10 cellular contexts compared by ENCODE assay signal in the genomic region with DNA sequence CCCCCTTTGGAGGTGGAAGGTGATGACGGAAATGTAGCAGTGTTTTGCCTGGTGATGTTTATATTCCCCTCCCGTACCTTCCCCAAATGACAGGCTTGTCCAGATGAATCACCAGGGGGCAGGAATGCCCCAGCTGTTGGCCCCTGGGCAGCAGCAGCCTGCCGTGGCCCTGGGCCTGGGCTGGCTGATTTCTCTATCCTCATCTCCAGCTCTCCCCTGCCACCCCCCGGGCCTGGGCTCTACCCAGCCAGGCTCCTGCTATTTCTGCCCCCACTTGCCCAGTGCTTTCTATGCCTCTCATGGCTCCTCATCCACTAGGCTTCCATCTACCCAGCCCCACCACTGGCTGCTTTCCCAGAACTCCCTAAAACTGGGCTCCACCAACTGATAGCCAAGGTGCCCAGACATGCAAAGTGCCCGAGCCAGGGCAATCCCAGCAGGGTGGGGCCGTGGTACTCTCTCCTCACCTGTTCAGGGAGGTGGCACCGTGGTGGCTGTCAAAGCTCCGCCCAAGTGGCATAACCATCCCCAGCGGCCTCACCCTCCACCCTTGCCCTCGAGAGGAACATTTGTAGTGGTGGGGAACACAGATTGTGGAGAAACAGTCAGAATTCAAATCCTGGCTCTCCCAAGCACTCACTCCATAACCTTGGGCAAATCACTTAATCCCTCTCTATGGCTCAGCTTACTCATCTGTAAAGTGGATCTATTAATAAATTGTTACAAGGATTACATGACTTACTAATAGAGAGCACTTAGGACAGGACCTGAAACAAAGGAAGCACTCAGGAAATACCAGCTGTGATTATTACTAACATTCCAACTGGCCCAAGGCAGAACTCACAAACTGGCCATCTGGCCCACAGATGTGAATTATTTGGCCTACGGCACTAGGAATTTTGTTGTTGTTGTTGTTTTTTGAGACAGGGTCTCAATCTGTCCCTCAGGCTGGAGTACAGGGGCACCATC. TPM values are rescaled to one million over a fixed set of nuclear protein-coding genes. Genes with fewer than 3 reads are reported as not detected.
A peak's percentile ranks its signal among the peaks of the same experiment; 100 is the strongest.
DNase-seq lines count a peak whose midpoint lies in the region; ATAC-seq and TF ChIP-seq lines count a peak whose summit lies in the region.
"Had no signal": no experiment of that assay in that cellular context is flagged by ENCODE, and none has a peak within 500 bp of the region (broad histone marks: within the 10 kb centered on the region; RNA-seq: fewer than 3 reads in every experiment).

No MANE protein-coding gene starts in this region.

- peak; percentile 22 for TF ChIP-seq CTCF in osteocyte (IDR thresholded peaks at IDR 0.05)

- DNase-seq in COLO668 (lab: John Stamatoyannopoulos, UW; ENCODE audit: unreplicated experiment) (peak; percentile 49), NCI-H226 (peak; percentile 14), epidermal melanocyte (ENCODE audit: insufficient read length, low spot score) (peak; percentile 73), osteocyte (ENCODE audit: extremely low spot score, unreplicated experiment) (no peak), NCI-H187 (lab: John Stamatoyannopoulos, UW) (no peak), NCI-H2029 treated with DMSO at 0.1 percent for 48 hours (lab: John Stamatoyannopoulos, UW) (no peak)
- DNase-seq in natural killer cell treated with Interleukin-12 subunit alpha and Interleukin-12 subunit beta and Interleukin-15 and Interleukin-18, amount 100 ng/mL, for 72 hours (ENCODE audit: low spot score): no peak
- DNase-seq: activated CD4-positive, alpha-beta T cell treated with anti-CD3 and anti-CD28 coated beads, Interleukin-2, amount 50 U/mL, for 48 hours had no signal

- no peaks in the 10 kb centered on the region for H3K9me3 Mint-ChIP-seq in osteocyte (ENCODE audit: unreplicated experiment)
- H3K9me3 Mint-ChIP-seq in natural killer cell treated with Interleukin-12 subunit alpha and Interleukin-12 subunit beta and Interleukin-15 and Interleukin-18, amount 100 ng/mL, for 72 hours: no peaks in the 10 kb centered on the region
- H3K9me3 Mint-ChIP-seq: neural progenitor cell had no signal

- no peaks in the 10 kb centered on the region for H3K27me3 Mint-ChIP-seq in osteocyte (ENCODE audit: unreplicated experiment)
- no peaks in the 10 kb centered on the region for H3K27me3 Mint-ChIP-seq in natural killer cell treated with Interleukin-12 subunit alpha and Interleukin-12 subunit beta and Interleukin-15 and Interleukin-18, amount 100 ng/mL, for 72 hours

- no peak overlapping the region for H3K4me3 Mint-ChIP-seq in osteocyte (ENCODE audit: unreplicated experiment)
- H3K4me3 Mint-ChIP-seq in natural killer cell treated with Interleukin-12 subunit alpha and Interleukin-12 subunit beta and Interleukin-15 and Interleukin-18, amount 100 ng/mL, for 72 hours: no peak overlapping the region
- H3K4me3 Mint-ChIP-seq: neural progenitor cell had no signal

- no peak for ATAC-seq in natural killer cell treated with Interleukin-12 subunit alpha and Interleukin-12 subunit beta and Interleukin-15 and Interleukin-18, amount 100 ng/mL, for 72 hours
- ATAC-seq in HG02610 (IDR thresholded peaks at IDR 0.05; ENCODE audit: unreplicated experiment): no peak

- H3K36me3 Mint-ChIP-seq in osteocyte (ENCODE audit: unreplicated experiment): peaks cover 6% of the 10 kb centered on the region
- no peaks in the 10 kb centered on the region for H3K36me3 Mint-ChIP-seq in natural killer cell treated with Interleukin-12 subunit alpha and Interleukin-12 subunit beta and Interleukin-15 and Interleukin-18, amount 100 ng/mL, for 72 hours
- H3K36me3 Mint-ChIP-seq: neural progenitor cell had no signal

- peak overlapping the region; percentile 89 for H3K27ac Mint-ChIP-seq in osteocyte (ENCODE audit: unreplicated experiment)
- peak overlapping the region in 1 of 2 donors; percentile 63 for H3K27ac Mint-ChIP-seq in natural killer cell treated with Interleukin-12 subunit alpha and Interleukin-12 subunit beta and Interleukin-15 and Interleukin-18, amount 100 ng/mL, for 72 hours
- H3K27ac Mint-ChIP-seq: neural progenitor cell had no signal

- peaks cover 76% of the 10 kb centered on the region for H3K4me1 Mint-ChIP-seq in osteocyte (ENCODE audit: unreplicated experiment)
- peaks cover 19 to 32% of the 10 kb centered on the region in 2 donors for H3K4me1 Mint-ChIP-seq in natural killer cell treated with Interleukin-12 subunit alpha and Interleukin-12 subunit beta and Interleukin-15 and Interleukin-18, amount 100 ng/mL, for 72 hours (ENCODE audit: low read depth in 2 of 2)

RNA-seq across cellular contexts. Expression of a gene that starts 12.8 kb away (rescaled TPM):
- 217 and 236 TPM in 2 replicates for total RNA-seq in osteocyte
- total RNA-seq in natural killer cell treated with Interleukin-12 subunit alpha and Interleukin-12 subunit beta and Interleukin-15 and Interleukin-18, amount 100 ng/mL, for 72 hours: 10 to 100 TPM; 33.7 to 53.9 TPM

Comparison
In these comparisons a context has a peak if more than half of its experiments do, and no peak if none do; other contexts are left out.
1. DNase-seq: peak in COLO668 (single experiment), NCI-H226 (single experiment) and epidermal melanocyte (single experiment); none in osteocyte (single experiment), natural killer cell treated with Interleukin-12 subunit alpha and Interleukin-12 subunit beta and Interleukin-15 and Interleukin-18, amount 100 ng/mL, for 72 hours (single experiment), NCI-H187 (0 of 2) and NCI-H2029 treated with DMSO at 0.1 percent for 48 hours (single experiment).